In the genomic region with DNA sequence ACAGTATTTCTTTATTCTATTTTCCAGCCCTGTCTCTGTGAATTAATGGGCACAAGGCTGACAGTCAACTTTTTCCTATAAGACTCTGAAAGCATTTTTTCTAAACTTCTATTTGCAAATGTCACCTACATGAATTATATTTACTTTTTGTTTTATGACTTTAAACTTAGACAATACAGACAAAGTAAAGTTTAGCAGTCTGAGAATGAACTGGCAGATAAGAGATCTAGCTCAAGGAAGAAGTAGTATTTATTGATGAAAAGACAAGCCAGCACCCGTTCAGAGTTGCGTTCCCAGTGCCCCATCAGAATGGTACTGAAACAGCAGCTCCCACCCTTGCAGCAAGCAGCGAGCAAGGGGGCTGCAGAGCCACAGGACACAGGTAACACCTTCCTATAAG, we compare ENCODE assay signal across 18 cellular contexts.
DNase-seq lines count a peak whose midpoint lies in the region; ATAC-seq, FAIRE-seq and TF ChIP-seq lines count a peak whose summit lies in the region.
"Had no signal": no experiment of that assay in that cellular context is flagged by ENCODE, and none has a peak within 500 bp of the region (broad histone marks: within the 10 kb centered on the region; RNA-seq: fewer than 3 reads in every experiment).

No MANE protein-coding gene starts in this region.

- DNase-seq in IMR-90, result no peak
- peak; percentile 35 to 40 for DNase-seq in left colon
- no peak for DNase-seq in nephron progenitor cell
- DNase-seq in small intestine, result peak; percentile 3
- no peak for DNase-seq in stimulated activated CD4-positive, alpha-beta T cell treated with anti-CD3 and anti-CD28 coated beads, Interleukin-4, amount 100 ng/mL, for 4 hours
- DNase-seq in NCI-H128 (lab: John Stamatoyannopoulos, UW; ENCODE audit: unreplicated experiment), result no peak
- no peak for DNase-seq in NCI-H526 (lab: John Stamatoyannopoulos, UW)
- DNase-seq: CD8-positive, alpha-beta T cell; COR-L47; DND-41; GDM1; H7 had no signal

- no peak overlapping the region for H2AK5ac ChIP-seq in IMR-90 (ENCODE audit: low read depth, low read length)

- no peak overlapping the region for H3K14ac ChIP-seq in IMR-90 (replicated peaks; ENCODE audit: low read depth, low read length)

- H3K27ac ChIP-seq in IMR-90 (ENCODE audit: insufficient read depth, low read length) (no peak overlapping the region), small intestine (ENCODE audit: low read depth in 1 of 2, low read length in 1 of 2) (no peak overlapping the region)
- H3K27ac ChIP-seq: 22Rv1, GM23248, HL-60 had no signal

- H3K56ac ChIP-seq in IMR-90 (ENCODE audit: extremely low read depth, insufficient read depth, low read length), result no peak overlapping the region

- no peak for TF ChIP-seq RAD21 in IMR-90 (IDR thresholded peaks at IDR 0.05; ENCODE audit: low read length)

- no peak overlapping the region for H2AK9ac ChIP-seq in IMR-90 (replicated peaks; ENCODE audit: low read depth, low read length, poor library complexity)

- H3K4me3 ChIP-seq in IMR-90 (ENCODE audit: insufficient read depth, low read depth, low read length) (no peak overlapping the region), small intestine (ENCODE audit: low read depth in 1 of 2, low read length in 2 of 2) (no peak overlapping the region)
- H3K4me3 ChIP-seq: GM23248 had no signal

- no peaks in the 10 kb centered on the region for H3K27me3 Mint-ChIP-seq in nephron progenitor cell (ENCODE audit: low read depth, poor library complexity)

- intact Hi-C loops in IMR-90 (cut with micrococcal nuclease), result no loop called here
- intact Hi-C loops in left colon (cut with DNase I, micrococcal nuclease), result no loop called here

- FAIRE-seq in small intestine (lab: Jason Lieb, UNC), result no peak
- FAIRE-seq: D721Med, GM12892 had no signal

- H4K91ac ChIP-seq in IMR-90 (ENCODE audit: insufficient read depth, low read depth, low read length), result no peak overlapping the region

- H4K8ac ChIP-seq in IMR-90 (ENCODE audit: low read depth in 2 of 2, low read length in 2 of 2), result no peak overlapping the region

- BruUV-seq in IMR-90 (replicated peaks; lab: Mats Ljungman, UMichigan), result no TSS peak

- no peak overlapping the region for H3K18ac ChIP-seq in IMR-90 (ENCODE audit: low read depth, low read length)

- no peak for TF ChIP-seq POLR2A in IMR-90 (IDR thresholded peaks at IDR 0.05; ENCODE audit: low read depth, low read length)

- peaks cover 4% of the 10 kb centered on the region for H3K4me1 ChIP-seq in IMR-90 (ENCODE audit: control insufficient read depth, insufficient read depth, low read length)
- H3K4me1 ChIP-seq in small intestine (ENCODE audit: control insufficient read depth in 2 of 2, insufficient read depth in 1 of 2, low read depth in 1 of 2, low read length in 1 of 2), result no peaks in the 10 kb centered on the region

- no peak overlapping the region for H3K23ac ChIP-seq in IMR-90 (ENCODE audit: low read depth, low read length)

- H3K4me2 ChIP-seq in IMR-90 (ENCODE audit: low read depth, low read length), result no peak overlapping the region

- no peaks in the 10 kb centered on the region for H3K27me3 ChIP-seq in IMR-90 (ENCODE audit: control insufficient read depth, insufficient read depth, low read length)
- no peaks in the 10 kb centered on the region for H3K27me3 ChIP-seq in small intestine (ENCODE audit: control insufficient read depth in 2 of 2, insufficient read depth in 2 of 2, low read length in 2 of 2)

- no CpG with 5 or more reads among the region's 3 CpGs for WGBS in IMR-90 (ENCODE audit: extremely low coverage in 2 of 2, insufficient read length in 1 of 2), 2 experiments
- WGBS in small intestine, 3 donors, result 28 to 51% (median 39%) methylated on average over 3 of the region's 3 CpGs

- peak overlapping the region; percentile 68 for H3K27ac Mint-ChIP-seq in nephron progenitor cell
- H3K27ac Mint-ChIP-seq: CD14-positive monocyte; CD8-positive, alpha-beta T cell had no signal

- no peaks in the 10 kb centered on the region for H3K79me1 ChIP-seq in IMR-90 (ENCODE audit: low read depth in 1 of 2, low read length in 2 of 2)

- no peak overlapping the region for H3K4me3 Mint-ChIP-seq in nephron progenitor cell
- H3K4me3 Mint-ChIP-seq: CD14-positive monocyte; CD8-positive, alpha-beta T cell had no signal

- H3K9me3 ChIP-seq in IMR-90 (ENCODE audit: control insufficient read depth, insufficient read depth, low read length) (no peaks in the 10 kb centered on the region), small intestine (ENCODE audit: control insufficient read depth, low read depth) (no peaks in the 10 kb centered on the region)

- POLR2A ChIA-PET in IMR-90 (lab: Charles Lee; ENCODE audit: unreplicated experiment), result no interaction called here

- H2AFZ ChIP-seq in IMR-90 (replicated peaks; ENCODE audit: low read length, poor library complexity), result no peak overlapping the region
- H2AFZ ChIP-seq: GM23248 had no signal

- H2BK120ac ChIP-seq in IMR-90 (ENCODE audit: low read depth, low read length), result no peak overlapping the region

- no peak overlapping the region for H3K9ac ChIP-seq in IMR-90 (ENCODE audit: low read depth, low read length)
- H3K9ac ChIP-seq: GM23248 had no signal

- no peak overlapping the region for H2BK5ac ChIP-seq in IMR-90 (ENCODE audit: low read depth, low read length, poor library complexity, severe bottlenecking)

- H2BK20ac ChIP-seq in IMR-90 (ENCODE audit: low read depth, low read length), result no peak overlapping the region

- H3K9me3 Mint-ChIP-seq in nephron progenitor cell, result peaks cover 26% of the 10 kb centered on the region

- no peaks in the 10 kb centered on the region for H3K4me1 Mint-ChIP-seq in nephron progenitor cell

- CTCF ChIA-PET in IMR-90 (lab: Yijun Ruan, JAX), result no interaction called here

- H3K36me3 Mint-ChIP-seq in nephron progenitor cell (ENCODE audit: low read depth), result peaks cover 39% of the 10 kb centered on the region
- H3K36me3 Mint-ChIP-seq: CD14-positive monocyte; CD8-positive, alpha-beta T cell had no signal

- 0 out of 3 replicates have a peak overlapping the region, but pooled peaks have one; percentile 38 for H2BK15ac ChIP-seq in IMR-90 (ENCODE audit: low read depth, low read length)

- in situ Hi-C loops in IMR-90 (cut with MboI; ENCODE audit: low sequenced_read_pairs), result no loop called here

- H4K20me1 ChIP-seq in IMR-90 (ENCODE audit: insufficient read depth, low read length), result no peaks in the 10 kb centered on the region

- no peak for TF ChIP-seq CTCF in IMR-90 (conservative IDR thresholded peaks at IDR 0.05; ENCODE audit: low read depth, low read length)
- TF ChIP-seq CTCF in nephron progenitor cell (IDR thresholded peaks at IDR 0.05), result no peak

- dilution Hi-C loops in IMR-90 (cut with HindIII; ENCODE audit: low sequenced_read_pairs, unreplicated experiment), result no loop called here

- ATAC-seq in IMR-90 (ENCODE audit: low read depth) (no peak), left colon (peak; percentile 91)
- ATAC-seq: CD8-positive, alpha-beta T cell had no signal

- H3K36me3 ChIP-seq in IMR-90 (ENCODE audit: control insufficient read depth, insufficient read depth, low read length) (no peaks in the 10 kb centered on the region), small intestine (ENCODE audit: control insufficient read depth in 2 of 2, insufficient read depth in 2 of 2, low read length in 2 of 2) (no peaks in the 10 kb centered on the region)

- no peak overlapping the region for H3K4ac ChIP-seq in IMR-90 (ENCODE audit: low read depth, low read length)

- no peak overlapping the region for H4K5ac ChIP-seq in IMR-90 (ENCODE audit: low read depth, low read length)

- H3K9me1 ChIP-seq in IMR-90 (ENCODE audit: insufficient read depth, low read length), result peaks cover 6% of the 10 kb centered on the region; the same call in 1 of the 2 replicates

TF ChIP-seq in IMR-90, 13 proteins besides CTCF, POLR2A, EP300 and RAD21:
- TF ChIP-seq CHD1 (IDR thresholded peaks at IDR 0.05; ENCODE audit: low read depth, low read length), result no peak
- TF ChIP-seq RCOR1 (IDR thresholded peaks at IDR 0.05; ENCODE audit: insufficient replicate concordance, low read length), result no peak
- TF ChIP-seq, protein P1, sequence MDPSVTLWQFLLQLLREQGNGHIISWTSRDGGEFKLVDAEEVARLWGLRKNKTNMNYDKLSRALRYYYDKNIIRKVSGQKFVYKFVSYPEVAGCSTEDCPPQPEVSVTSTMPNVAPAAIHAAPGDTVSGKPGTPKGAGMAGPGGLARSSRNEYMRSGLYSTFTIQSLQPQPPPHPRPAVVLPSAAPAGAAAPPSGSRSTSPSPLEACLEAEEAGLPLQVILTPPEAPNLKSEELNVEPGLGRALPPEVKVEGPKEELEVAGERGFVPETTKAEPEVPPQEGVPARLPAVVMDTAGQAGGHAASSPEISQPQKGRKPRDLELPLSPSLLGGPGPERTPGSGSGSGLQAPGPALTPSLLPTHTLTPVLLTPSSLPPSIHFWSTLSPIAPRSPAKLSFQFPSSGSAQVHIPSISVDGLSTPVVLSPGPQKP (IDR thresholded peaks at IDR 0.05; ENCODE audit: borderline replicate concordance, low read depth, low read length), result no peak
- TF ChIP-seq BHLHE40 (IDR thresholded peaks at IDR 0.05; ENCODE audit: low read depth, low read length), result no peak
- TF ChIP-seq FOS (IDR thresholded peaks at IDR 0.05; ENCODE audit: low read depth, low read length), result no peak
- no peak for TF ChIP-seq CEBPB (IDR thresholded peaks at IDR 0.05; ENCODE audit: low read depth, low read length)
- no peak for TF ChIP-seq NFE2L2 (IDR thresholded peaks at IDR 0.05; ENCODE audit: low read depth, low read length)
- no peak for TF ChIP-seq MAZ (IDR thresholded peaks at IDR 0.05; ENCODE audit: borderline replicate concordance, low read depth, low read length)

Comparison
In these comparisons a context has a peak if more than half of its experiments do, and no peak if none do; other contexts are left out.
1. DNase-seq: peak in left colon (2 of 2) and small intestine (single experiment); none in IMR-90 (single experiment), nephron progenitor cell (single experiment), stimulated activated CD4-positive, alpha-beta T cell treated with anti-CD3 and anti-CD28 coated beads, Interleukin-4, amount 100 ng/mL, for 4 hours (0 of 2), NCI-H128 (single experiment) and NCI-H526 (0 of 2).